18 cellular contexts compared by ENCODE assay signal in the genomic region with DNA sequence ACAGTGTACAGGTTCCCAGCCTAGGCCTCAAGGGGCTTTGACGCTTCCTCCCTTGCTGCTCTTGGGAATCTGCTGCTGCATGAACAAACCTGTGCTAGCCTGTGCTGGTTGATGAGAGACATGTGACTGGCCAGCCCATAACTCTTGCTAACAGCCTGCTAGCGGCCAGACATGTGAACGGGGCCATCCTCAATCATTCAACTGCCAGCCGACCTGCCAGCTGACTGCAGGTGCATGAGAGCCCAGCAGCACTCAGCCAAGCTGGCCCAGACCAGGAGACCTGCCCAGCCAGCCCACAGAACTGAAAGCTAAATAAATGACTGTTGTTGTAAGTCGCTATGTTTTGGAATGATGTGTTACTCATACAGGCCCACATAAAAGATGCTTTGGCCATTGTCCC.
DNase-seq lines count a peak whose midpoint lies in the region; ATAC-seq, FAIRE-seq and TF ChIP-seq lines count a peak whose summit lies in the region.
"Had no signal": no experiment of that assay in that cellular context is flagged by ENCODE, and none has a peak within 500 bp of the region (broad histone marks: within the 10 kb centered on the region; RNA-seq: fewer than 3 reads in every experiment).

No MANE protein-coding gene starts in this region.

- peak; percentile 79 for FAIRE-seq in keratinocyte (lab: Jason Lieb, UNC)
- FAIRE-seq: small intestine had no signal

- H3K9ac ChIP-seq in keratinocyte (ENCODE audit: control insufficient read depth, extremely low read depth, insufficient read depth, low read length): no peak overlapping the region
- H3K9ac ChIP-seq: KMS-11 had no signal

- no peaks in the 10 kb centered on the region for H3K9me3 Mint-ChIP-seq in activated T-cell treated with anti-CD3 and anti-CD28 coated beads, Interleukin-2, amount 50 U/mL, for 4 hours

- no peaks in the 10 kb centered on the region for H3K36me3 Mint-ChIP-seq in activated T-cell treated with anti-CD3 and anti-CD28 coated beads, Interleukin-2, amount 50 U/mL, for 4 hours (ENCODE audit: insufficient read depth)
- H3K36me3 Mint-ChIP-seq: activated CD8-positive, alpha-beta memory T cell treated with anti-CD3 and anti-CD28 coated beads, Interleukin-2, amount 10 ng/mL, durations not matched to agents 7 days and 5 days had no signal

- ATAC-seq in GM21529 (IDR thresholded peaks at IDR 0.05; ENCODE audit: unreplicated experiment): no peak
- ATAC-seq in GM18907 (IDR thresholded peaks at IDR 0.05; ENCODE audit: unreplicated experiment): no peak
- ATAC-seq in activated T-cell treated with anti-CD3 and anti-CD28 coated beads, Interleukin-2, amount 50 U/mL, for 4 hours: no peak
- ATAC-seq: activated CD8-positive, alpha-beta memory T cell treated with anti-CD3 and anti-CD28 coated beads, Interleukin-2, amount 10 ng/mL, durations not matched to agents 7 days and 5 days; HCT116 had no signal

- H3K27me3 ChIP-seq in keratinocyte (ENCODE audit: control insufficient read depth, extremely low read depth, insufficient read depth, low read length) (no peaks in the 10 kb centered on the region), thyroid gland (no peaks in the 10 kb centered on the region)
- H3K27me3 ChIP-seq: stomach had no signal

- dilution Hi-C loops in keratinocyte (cut with MboI; ENCODE audit: extremely low pct_ligation_motif_present, low sequenced_read_pairs): no loop called here

- 51 to 58% methylated on average over 3 to 5 of the region's 5 CpGs for WGBS in thyroid gland, 2 donors

- no peaks in the 10 kb centered on the region for H3K9me1 ChIP-seq in keratinocyte (ENCODE audit: control insufficient read depth, extremely low read depth, insufficient read depth, low read length)

- intact Hi-C loops in thyroid gland (cut with DNase I): no loop called here

- H3K79me2 ChIP-seq in keratinocyte (ENCODE audit: control insufficient read depth, insufficient read depth, low read length): no peaks in the 10 kb centered on the region

- no peaks in the 10 kb centered on the region for H4K20me1 ChIP-seq in keratinocyte (ENCODE audit: control insufficient read depth, extremely low read depth, insufficient read depth, low read length)

- TF ChIP-seq POLR2A in thyroid gland (IDR thresholded peaks at IDR 0.05): no peak

- no peaks in the 10 kb centered on the region for H3K9me3 ChIP-seq in keratinocyte (ENCODE audit: control insufficient read depth, low read depth, low read length)
- no peaks in the 10 kb centered on the region for H3K9me3 ChIP-seq in thyroid gland

- no peak overlapping the region for H3K4me3 Mint-ChIP-seq in activated T-cell treated with anti-CD3 and anti-CD28 coated beads, Interleukin-2, amount 50 U/mL, for 4 hours
- H3K4me3 Mint-ChIP-seq: activated B cell treated with CpG ODN at 0.5 μM for 24 hours; activated CD8-positive, alpha-beta memory T cell treated with anti-CD3 and anti-CD28 coated beads, Interleukin-2, amount 10 ng/mL, durations not matched to agents 7 days and 5 days had no signal

- DNase-seq in NCI-H446 treated with DMSO at 0.1 percent for 48 hours (lab: John Stamatoyannopoulos, UW): peak; percentile 34
- no peak for DNase-seq in NCI-H446 (lab: John Stamatoyannopoulos, UW)
- DNase-seq in RWPE1 (ENCODE audit: low spot score): no peak
- no peak for DNase-seq in keratinocyte (ENCODE audit: low read depth, low spot score)
- DNase-seq in thyroid gland: peak; percentile 67 to 76
- DNase-seq in activated T-cell treated with anti-CD3 and anti-CD28 coated beads, Interleukin-2, amount 50 U/mL, for 4 hours: no peak
- DNase-seq: activated B cell treated with CpG ODN at 0.5 μM for 24 hours; activated CD8-positive, alpha-beta memory T cell treated with anti-CD3 and anti-CD28 coated beads, Interleukin-2, amount 10 ng/mL, durations not matched to agents 7 days and 5 days; activated naive CD4-positive, alpha-beta T cell; effector memory CD4-positive, alpha-beta T cell; mesendoderm; NCI-H2081 treated with DMSO at 0.1 percent for 48 hours; small intestine; stomach had no signal

- H2AFZ ChIP-seq in keratinocyte (ENCODE audit: control insufficient read depth, low read length): no peak overlapping the region

- TF ChIP-seq CTCF in RWPE1 (conservative IDR thresholded peaks at IDR 0.05; ENCODE audit: low read depth) (no peak), keratinocyte (optimal IDR thresholded peaks at IDR 0.05 in 1 of 3, IDR thresholded peaks at IDR 0.05 in 1 of 3, conservative IDR thresholded peaks at IDR 0.05 in 1 of 3; ENCODE audit: extremely low read depth in 1 of 3, insufficient read depth in 2 of 3, low read length in 3 of 3) (peak in 1 of 3 experiments; percentile 3), thyroid gland (IDR thresholded peaks at IDR 0.05) (no peak)

- no peak overlapping the region for H3K4me3 ChIP-seq in keratinocyte (ENCODE audit: control insufficient read depth in 2 of 3, extremely low read depth in 1 of 3, insufficient read depth in 2 of 3, low read depth in 1 of 3, low read length in 3 of 3)
- no peak overlapping the region for H3K4me3 ChIP-seq in thyroid gland (replicated peaks in 1 of 3)
- H3K4me3 ChIP-seq: stomach had no signal

- CTCF ChIA-PET in RWPE1 (lab: Yijun Ruan, JAX): no interaction called here

- H3K27ac ChIP-seq in RWPE1 (peak overlapping the region; percentile 57), keratinocyte (ENCODE audit: control insufficient read depth, insufficient read depth, low read length) (no peak overlapping the region), thyroid gland (peak overlapping the region in 2 of 3 donors; percentile 15 to 17)
- H3K27ac ChIP-seq: KMS-11, stomach had no signal

- peak overlapping the region; percentile 42 for H3K4me2 ChIP-seq in keratinocyte (ENCODE audit: control insufficient read depth, extremely low read depth, insufficient read depth, low read depth, low read length)
- H3K4me2 ChIP-seq: KMS-11 had no signal

- H3K36me3 ChIP-seq in keratinocyte (ENCODE audit: control insufficient read depth in 2 of 2, extremely low read depth in 1 of 2, insufficient read depth in 2 of 2, low read length in 2 of 2) (no peaks in the 10 kb centered on the region), thyroid gland (no peaks in the 10 kb centered on the region)
- H3K36me3 ChIP-seq: stomach had no signal

- peaks cover 36% of the 10 kb centered on the region for H3K4me1 ChIP-seq in keratinocyte (ENCODE audit: control insufficient read depth, extremely low read depth, insufficient read depth, low read length)
- peaks cover 0 to 19% of the 10 kb centered on the region in 2 donors for H3K4me1 ChIP-seq in thyroid gland
- H3K4me1 ChIP-seq: stomach had no signal

- POLR2A ChIA-PET in RWPE1 (lab: Yijun Ruan, JAX; ENCODE audit: low non-redundant PET): no interaction called here

- no peaks in the 10 kb centered on the region for H3K4me1 Mint-ChIP-seq in activated T-cell treated with anti-CD3 and anti-CD28 coated beads, Interleukin-2, amount 50 U/mL, for 4 hours (ENCODE audit: low read depth)
- H3K4me1 Mint-ChIP-seq: activated B cell treated with CpG ODN at 0.5 μM for 24 hours had no signal

- peaks cover 2% of the 10 kb centered on the region for H3K27me3 Mint-ChIP-seq in activated T-cell treated with anti-CD3 and anti-CD28 coated beads, Interleukin-2, amount 50 U/mL, for 4 hours (ENCODE audit: low read depth)

Comparison
In these comparisons a context has a peak if more than half of its experiments do, and no peak if none do; other contexts are left out.
1. DNase-seq: peak in NCI-H446 treated with DMSO at 0.1 percent for 48 hours (single experiment) and thyroid gland (2 of 2); none in NCI-H446 (0 of 2), RWPE1 (single experiment), keratinocyte (single experiment) and activated T-cell treated with anti-CD3 and anti-CD28 coated beads, Interleukin-2, amount 50 U/mL, for 4 hours (single experiment).